1 cellular context compared by ENCODE assay signal in genomic region chr14:37493606-37494005, GRCh38.
TF ChIP-seq lines count a peak whose summit lies in the region.

No MANE protein-coding gene starts in this region.

TF ChIP-seq in HepG2, 621 proteins besides CTCF, POLR2A, EP300 and RAD21 (continued from another document and continues in another):
- no peak for TF ChIP-seq ZNF407 (CRISPR knock-in tag; IDR thresholded peaks at IDR 0.05; ENCODE audit: not compliant biosample characterization)
- TF ChIP-seq ZBTB7B (CRISPR knock-in tag; IDR thresholded peaks at IDR 0.05), result no peak
- no peak for TF ChIP-seq ZNF639 (CRISPR knock-in tag; conservative IDR thresholded peaks at IDR 0.05)
- TF ChIP-seq KLF9 (CRISPR knock-in tag; IDR thresholded peaks at IDR 0.05; ENCODE audit: low read depth), result no peak
- no peak for TF ChIP-seq KLF15 (CRISPR knock-in tag; IDR thresholded peaks at IDR 0.05; ENCODE audit: borderline replicate concordance)
- no peak for TF ChIP-seq TBX2 (CRISPR knock-in tag; IDR thresholded peaks at IDR 0.05; ENCODE audit: borderline replicate concordance)
- TF ChIP-seq MAFK (conservative IDR thresholded peaks at IDR 0.05 in 1 of 2, IDR thresholded peaks at IDR 0.05 in 1 of 2; ENCODE audit: low read length in 2 of 2), result peak; percentile 8 to 45; a peak in 2 of 4 replicates
- peak in 1 of 2 experiments; percentile 42; a peak in 2 of 4 replicates for TF ChIP-seq KLF16 (CRISPR knock-in tag; IDR thresholded peaks at IDR 0.05)
- TF ChIP-seq ATRX (CRISPR knock-in tag; IDR thresholded peaks at IDR 0.05; ENCODE audit: borderline replicate concordance), result no peak
- TF ChIP-seq TGIF2 (CRISPR knock-in tag; IDR thresholded peaks at IDR 0.05), result no peak
- no peak; the same call in 1 of the 2 replicates for TF ChIP-seq SMC3 (IDR thresholded peaks at IDR 0.05; ENCODE audit: low read length)
- TF ChIP-seq ZKSCAN5 (CRISPR knock-in tag; IDR thresholded peaks at IDR 0.05), result no peak
- TF ChIP-seq FOXJ3 (CRISPR knock-in tag; IDR thresholded peaks at IDR 0.05; ENCODE audit: borderline replicate concordance), result peak; percentile 30; the same call in 1 of the 2 replicates
- TF ChIP-seq ATF7 (IDR thresholded peaks at IDR 0.05), result peak; percentile 65
- no peak for TF ChIP-seq ATF7 (CRISPR knock-in tag; IDR thresholded peaks at IDR 0.05)
- TF ChIP-seq SAFB2 (CRISPR knock-in tag; IDR thresholded peaks at IDR 0.05; ENCODE audit: borderline replicate concordance, low read depth), result no peak
- TF ChIP-seq ZSCAN31 (CRISPR knock-in tag; IDR thresholded peaks at IDR 0.05; ENCODE audit: low read depth), result no peak
- TF ChIP-seq NCOA2 (CRISPR knock-in tag; IDR thresholded peaks at IDR 0.05), result 0 out of 2 replicates have a peak, but pooled peaks have one; percentile 19
- peak; percentile 74; the same call in 1 of the 2 replicates for TF ChIP-seq RNF219 (CRISPR knock-in tag; IDR thresholded peaks at IDR 0.05)
- no peak for TF ChIP-seq RFXAP (CRISPR knock-in tag; IDR thresholded peaks at IDR 0.05; ENCODE audit: borderline replicate concordance)
- peak; percentile 84 for TF ChIP-seq ARID3A (IDR thresholded peaks at IDR 0.05; ENCODE audit: low read depth, low read length)
- TF ChIP-seq GMEB2 (CRISPR knock-in tag; IDR thresholded peaks at IDR 0.05; ENCODE audit: low read depth), result no peak
- 0 out of 2 replicates have a peak, but pooled peaks have one; percentile 18 for TF ChIP-seq ZNF674 (CRISPR knock-in tag; IDR thresholded peaks at IDR 0.05; ENCODE audit: low read depth)
- no peak for TF ChIP-seq ETV5 (CRISPR knock-in tag; IDR thresholded peaks at IDR 0.05; ENCODE audit: borderline replicate concordance)
- peak; percentile 96 for TF ChIP-seq ZNF652 (CRISPR knock-in tag; IDR thresholded peaks at IDR 0.05; ENCODE audit: borderline replicate concordance, low read depth)
- TF ChIP-seq SMAD3 (CRISPR knock-in tag; IDR thresholded peaks at IDR 0.05), result 0 out of 2 replicates have a peak, but pooled peaks have one; percentile 17
- TF ChIP-seq CREBL2 (CRISPR knock-in tag; IDR thresholded peaks at IDR 0.05; ENCODE audit: borderline replicate concordance), result no peak
- TF ChIP-seq ATF6 (CRISPR knock-in tag; conservative IDR thresholded peaks at IDR 0.05), result no peak
- TF ChIP-seq ZSCAN20 (CRISPR knock-in tag; IDR thresholded peaks at IDR 0.05; ENCODE audit: borderline replicate concordance), result no peak
- no peak for TF ChIP-seq SKI (IDR thresholded peaks at IDR 0.05; ENCODE audit: partially characterized antibody)
- no peak for TF ChIP-seq ZBTB37 (CRISPR knock-in tag; IDR thresholded peaks at IDR 0.05)
- TF ChIP-seq ZBTB33 (CRISPR knock-in tag; IDR thresholded peaks at IDR 0.05), result no peak
- TF ChIP-seq ELF4 (CRISPR knock-in tag; IDR thresholded peaks at IDR 0.05; ENCODE audit: borderline replicate concordance), result peak; percentile 61; the same call in 1 of the 2 replicates
- no peak for TF ChIP-seq KMT2B (CRISPR knock-in tag; IDR thresholded peaks at IDR 0.05)
- no peak for TF ChIP-seq ZNF143 (CRISPR knock-in tag; IDR thresholded peaks at IDR 0.05)
- TF ChIP-seq ZNF546 (CRISPR knock-in tag; conservative IDR thresholded peaks at IDR 0.05), result no peak
